12 cellular contexts compared by ENCODE assay signal in the genomic region with DNA sequence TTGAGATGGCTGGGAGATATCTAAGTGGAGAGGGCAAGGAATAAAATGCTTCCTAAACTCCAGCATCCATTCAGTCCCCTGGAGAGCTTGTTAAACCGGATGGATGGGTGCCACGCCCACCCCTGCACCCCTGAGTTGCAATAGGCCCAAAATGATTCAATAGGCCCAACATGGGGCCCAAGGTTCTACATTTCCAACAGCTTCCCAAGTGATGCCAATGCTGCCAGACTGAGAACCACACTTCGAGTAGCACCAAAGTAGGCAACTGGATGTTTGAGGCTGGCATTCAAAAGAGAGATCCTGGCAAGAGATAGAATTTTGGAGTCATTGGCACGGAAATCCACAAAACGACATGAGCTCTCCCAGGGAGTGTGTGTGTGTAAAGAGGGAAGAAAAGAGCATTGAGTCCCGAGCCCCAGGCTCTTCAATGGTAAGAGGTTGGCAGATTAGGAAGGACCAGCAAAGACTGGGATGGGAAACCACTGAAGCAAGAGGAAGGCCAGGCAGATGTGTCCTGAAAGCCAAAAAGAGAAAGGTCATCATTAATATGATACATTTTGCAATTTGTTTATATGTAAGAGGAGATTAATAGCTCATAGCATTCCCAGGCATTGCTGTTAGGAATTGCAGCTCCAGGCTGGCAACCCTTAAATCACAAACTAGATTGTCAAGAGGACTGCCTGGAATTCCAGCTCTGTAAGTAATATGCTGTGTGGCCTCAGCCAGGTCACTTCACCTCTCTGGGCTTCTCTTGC.
DNase-seq lines count a peak whose midpoint lies in the region; ATAC-seq, FAIRE-seq and TF ChIP-seq lines count a peak whose summit lies in the region.
"Had no signal": no experiment of that assay in that cellular context is flagged by ENCODE, and none has a peak within 500 bp of the region (broad histone marks: within the 10 kb centered on the region; RNA-seq: fewer than 3 reads in every experiment).

No MANE protein-coding gene starts in this region.

- no peak for TF ChIP-seq EP300 in H1 (IDR thresholded peaks at IDR 0.05; ENCODE audit: borderline replicate concordance in 1 of 2, low read depth in 2 of 2, low read length in 2 of 2)

- no peaks in the 10 kb centered on the region for H3K9me3 Mint-ChIP-seq in nephron
- H3K9me3 Mint-ChIP-seq: CD14-positive monocyte had no signal

- CTCF ChIA-PET in HEK293 (lab: Yijun Ruan, JAX) = interaction anchor here (0.9 to 3.7 kb wide), 19 partner anchors 9 to 708 kb away, joined by 3 to 47 read pairs (median 5); no protein-coding TSS in a partner anchor
- CTCF ChIA-PET in H1 (lab: Charles Lee; ENCODE audit: partially characterized antibody) = interaction anchor here (1.1 to 30.3 kb wide), 23 partner anchors 9 to 561 kb away, joined by 3 to 982 read pairs (median 4); partner anchors contain the start of gene GABRP

- no peaks in the 10 kb centered on the region for H3K36me3 ChIP-seq in ACC112 (ENCODE audit: insufficient read depth, low read length)
- no peaks in the 10 kb centered on the region for H3K36me3 ChIP-seq in HEK293 (ENCODE audit: control insufficient read depth in 2 of 2, insufficient read depth in 1 of 2, low read length in 2 of 2)
- H3K36me3 ChIP-seq in H1 (ENCODE audit: control insufficient read depth in 2 of 4, insufficient read depth in 4 of 4, low read length in 3 of 4) = no peaks in the 10 kb centered on the region
- H3K36me3 ChIP-seq in MG63 = no peaks in the 10 kb centered on the region

- H3K4me1 ChIP-seq in ACC112 (ENCODE audit: control insufficient read depth, insufficient read depth, low read length, unreplicated experiment) = peaks cover 23% of the 10 kb centered on the region
- H3K4me1 ChIP-seq in HEK293 (ENCODE audit: control insufficient read depth, insufficient read depth, low read length) = peaks cover 6% of the 10 kb centered on the region
- peaks cover 11 to 22% (median 18%) of the 10 kb centered on the region in 4 experiments for H3K4me1 ChIP-seq in H1 (replicated peaks in 1 of 4; ENCODE audit: control insufficient read depth in 3 of 4, insufficient read depth in 4 of 4, low read length in 3 of 4)

- no peak overlapping the region for H3K9ac ChIP-seq in H1 (replicated peaks in 1 of 4; ENCODE audit: extremely low read depth in 1 of 4, low read depth in 3 of 4, low read length in 3 of 4)

- H2AFZ ChIP-seq in ACC112 (ENCODE audit: low read length, unreplicated experiment) = no peak overlapping the region
- H2AFZ ChIP-seq in H1 (ENCODE audit: low read length) = no peak overlapping the region

- in situ Hi-C loops in KBM-7 (cut with MboI; ENCODE audit: low pct_unique_long_range_greater_than_20kb, low sequenced_read_pairs) = no loop called here

- peaks cover 8% of the 10 kb centered on the region; the same call in 1 of the 2 replicates for H3K23me2 ChIP-seq in H1 (ENCODE audit: low read depth, low read length)

- H4K91ac ChIP-seq in H1 (replicated peaks; ENCODE audit: insufficient read length, low read length) = no peak overlapping the region

- peak overlapping the region; percentile 11; the same call in 1 of the 2 replicates for H3K18ac ChIP-seq in H1 (ENCODE audit: extremely low read depth, low read length)

- no peak overlapping the region for H3K4ac ChIP-seq in H1 (replicated peaks; ENCODE audit: insufficient read length, low read depth, low read length)

- peak overlapping the region; percentile 55; the same call in 1 of the 2 replicates for H2BK5ac ChIP-seq in H1 (ENCODE audit: low read depth, low read length)

- peak overlapping the region; percentile 19; the same call in 1 of the 2 replicates for H2BK12ac ChIP-seq in H1 (ENCODE audit: low read depth, low read length)

- H3K79me2 ChIP-seq in ACC112 (ENCODE audit: control insufficient read depth, insufficient read depth, low read length, unreplicated experiment) = no peaks in the 10 kb centered on the region
- no peaks in the 10 kb centered on the region for H3K79me2 ChIP-seq in H1 (ENCODE audit: control insufficient read depth in 1 of 2, insufficient read depth in 2 of 2, low read length in 2 of 2)

- H3K27ac Mint-ChIP-seq in nephron = peak overlapping the region; percentile 45 to 96 (median 63)
- H3K27ac Mint-ChIP-seq: CD14-positive monocyte had no signal

- POLR2A ChIA-PET in HEK293 (lab: Yijun Ruan, JAX) = interaction anchor here (1.0 kb wide), 1 partner anchor 32 kb away, joined by 4 read pairs; no protein-coding TSS in a partner anchor
- POLR2A ChIA-PET in H1 (lab: Charles Lee; ENCODE audit: partially characterized antibody) = interaction anchor here (1.2 to 1.7 kb wide), 5 partner anchors 10 to 388 kb away, joined by 3 to 5 read pairs (median 4); no protein-coding TSS in a partner anchor

- no peak overlapping the region for H4K8ac ChIP-seq in H1 (ENCODE audit: extremely low read depth, insufficient read depth, low read length)

- DNase-seq in H1 (ENCODE audit: low read depth in 1 of 2, low spot score in 2 of 2) (no peak), KBM-7 (no peak), MG63 (no peak)
- DNase-seq: NCI-H2107; occipital lobe; stimulated activated CD4-positive, alpha-beta T cell treated with anti-CD3 and anti-CD28 coated beads, Interleukin-4, amount 100 ng/mL, for 24 hours had no signal

- H3K27me3 Mint-ChIP-seq in nephron (ENCODE audit: low read depth) = peaks cover 20% of the 10 kb centered on the region

- H2BK120ac ChIP-seq in H1 (replicated peaks; ENCODE audit: low read depth, low read length) = no peak overlapping the region

- no peaks in the 10 kb centered on the region for H4K20me1 ChIP-seq in H1 (replicated peaks in 1 of 2; ENCODE audit: control insufficient read depth in 1 of 2, insufficient read depth in 2 of 2, low read length in 2 of 2)

- H3K9me3 ChIP-seq in HEK293 (ENCODE audit: control insufficient read depth, insufficient read depth, low read depth, low read length) = no peaks in the 10 kb centered on the region
- H3K9me3 ChIP-seq in H1 (ENCODE audit: insufficient read depth in 2 of 2, low read depth in 1 of 2, low read length in 1 of 2) = no peaks in the 10 kb centered on the region
- no peaks in the 10 kb centered on the region for H3K9me3 ChIP-seq in MG63

- H4K5ac ChIP-seq in H1 (ENCODE audit: insufficient read length, low read depth, low read length) = no peak overlapping the region

- H3K27me3 ChIP-seq in ACC112 (ENCODE audit: insufficient read depth, low read length) (no peaks in the 10 kb centered on the region), H1 (replicated peaks in 1 of 4; ENCODE audit: control insufficient read depth in 3 of 4, extremely low read depth in 1 of 4, insufficient read depth in 3 of 4, low read length in 3 of 4) (no peaks in the 10 kb centered on the region), MG63 (no peaks in the 10 kb centered on the region)

- H3K4me3 Mint-ChIP-seq in nephron = peak overlapping the region; percentile 15 to 61 (median 34)
- H3K4me3 Mint-ChIP-seq: CD14-positive monocyte had no signal

- peak overlapping the region; percentile 5; the same call in 1 of the 2 replicates for H2BK20ac ChIP-seq in H1 (ENCODE audit: low read length)

- H3K79me1 ChIP-seq in H1 (ENCODE audit: low read depth, low read length) = no peaks in the 10 kb centered on the region

- no peak for FAIRE-seq in H1 (lab: Jason Lieb, UNC)

- TF ChIP-seq POLR2A in H1 (IDR thresholded peaks at IDR 0.05; ENCODE audit: control extremely low read depth in 1 of 2, low read depth in 2 of 2, low read length in 2 of 2) = no peak

- H3K4me3 ChIP-seq in ACC112 (ENCODE audit: low read depth, low read length) (peak overlapping the region; percentile 33; the same call in 1 of the 2 replicates), HEK293 (ENCODE audit: low read depth, low read length) (no peak overlapping the region; the same call in 1 of the 2 replicates), H1 (ENCODE audit: extremely low read depth in 1 of 4, insufficient read depth in 2 of 4, low read depth in 3 of 4, low read length in 4 of 4) (peak overlapping the region; percentile 2 to 56 (median 35); a peak in 7 of 8 replicates), MG63 (no peak overlapping the region)

- no peak for ATAC-seq in GM18498 (IDR thresholded peaks at IDR 0.05; ENCODE audit: unreplicated experiment)
- ATAC-seq in HG03457 (IDR thresholded peaks at IDR 0.05; ENCODE audit: unreplicated experiment) = no peak

- H2BK15ac ChIP-seq in H1 (ENCODE audit: low read length) = no peak overlapping the region

- H3K56ac ChIP-seq in H1 (replicated peaks; ENCODE audit: insufficient read length, low read depth, low read length) = no peak overlapping the region

- peak overlapping the region; percentile 58 to 87 for H3K4me2 ChIP-seq in H1 (ENCODE audit: insufficient read depth in 1 of 2, low read depth in 2 of 2, low read length in 2 of 2)

- TF ChIP-seq CTCF in HEK293 (tag by site-specific recombination; IDR thresholded peaks at IDR 0.05) = no peak
- TF ChIP-seq CTCF in H1 (IDR thresholded peaks at IDR 0.05; ENCODE audit: control extremely low read depth in 1 of 3, insufficient read depth in 1 of 3, low read depth in 1 of 3, low read length in 3 of 3) = no peak
- no peak for TF ChIP-seq CTCF in nephron (IDR thresholded peaks at IDR 0.05; ENCODE audit: unreplicated experiment in 3 of 3)

- WGBS in H1 (ENCODE audit: extremely low coverage in 1 of 2, insufficient coverage in 1 of 2, insufficient read length in 1 of 2, insufficient replicate concordance in 2 of 2, low coverage in 1 of 2, low lambda C conversion rate in 2 of 2, missing lambda C conversion rate in 1 of 2), 2 experiments = 59% methylated on average over 6 of the region's 6 CpGs; no CpG with 5 or more reads in 1 of the 2 experiments

- H3K23ac ChIP-seq in H1 (ENCODE audit: insufficient read length) = no peak overlapping the region

- H3K14ac ChIP-seq in H1 (ENCODE audit: insufficient read length) = no peak overlapping the region

- H3K27ac ChIP-seq in ACC112 (ENCODE audit: low read depth, low read length) (no peak overlapping the region), HEK293 (ENCODE audit: extremely low read depth, low read depth, low read length) (no peak overlapping the region), H1 (ENCODE audit: low read depth, low read length) (peak overlapping the region; percentile 45; the same call in 1 of the 2 replicates)

- TF ChIP-seq RAD21 in H1 (IDR thresholded peaks at IDR 0.05 in 1 of 2, conservative IDR thresholded peaks at IDR 0.05 in 1 of 2; ENCODE audit: low read depth in 2 of 2, low read length in 2 of 2) = no peak

- H3K36me3 Mint-ChIP-seq in nephron (ENCODE audit: low read depth) = no peaks in the 10 kb centered on the region
- H3K36me3 Mint-ChIP-seq: CD14-positive monocyte had no signal

- peaks cover 33% of the 10 kb centered on the region for H3K4me1 Mint-ChIP-seq in nephron

- no peak overlapping the region for H2AK5ac ChIP-seq in H1 (ENCODE audit: low read depth, low read length)

TF ChIP-seq in HEK293, 187 proteins besides CTCF, POLR2A, EP300 and RAD21 (continues in another document):
- peak; percentile 36; the same call in 1 of the 2 replicates for TF ChIP-seq KLF9 (tag by site-specific recombination; IDR thresholded peaks at IDR 0.05; ENCODE audit: low read depth)
- TF ChIP-seq ZEB2 (tag by site-specific recombination; IDR thresholded peaks at IDR 0.05) = no peak
- TF ChIP-seq ZNF157 (tag by site-specific recombination; IDR thresholded peaks at IDR 0.05) = no peak

TF ChIP-seq in H1, 55 proteins besides CTCF, POLR2A, EP300 and RAD21 (continues in another document):
- no peak for TF ChIP-seq KDM1A (IDR thresholded peaks at IDR 0.05; ENCODE audit: borderline replicate concordance, low read length)
- no peak for TF ChIP-seq CTBP2 (IDR thresholded peaks at IDR 0.05; ENCODE audit: borderline replicate concordance, insufficient read depth, insufficient read length, low read length)

Comparison
In these comparisons a context has a peak if more than half of its experiments do, and no peak if none do; other contexts are left out.
1. H3K4me3 ChIP-seq: peak in ACC112 (single experiment) and H1 (4 of 4); none in HEK293 (single experiment) and MG63 (single experiment).